13 cellular contexts compared by ENCODE assay signal in genomic region chr3:61157414-61157813, GRCh38.
A peak's percentile ranks its signal among the peaks of the same experiment; 100 is the strongest.
DNase-seq lines count a peak whose midpoint lies in the region; ATAC-seq and TF ChIP-seq lines count a peak whose summit lies in the region.
"Had no signal": no experiment of that assay in that cellular context is flagged by ENCODE, and none has a peak within 500 bp of the region (broad histone marks: within the 10 kb centered on the region; RNA-seq: fewer than 3 reads in every experiment).

No MANE protein-coding gene starts in this region.

- no peak overlapping the region for H3K4me2 ChIP-seq in osteoblast (ENCODE audit: insufficient read depth, low read length)

- H3K9me3 ChIP-seq in osteoblast (ENCODE audit: low read depth, low read length) = no peaks in the 10 kb centered on the region
- H3K9me3 ChIP-seq: SJSA1 had no signal

- ATAC-seq in GM18858 (IDR thresholded peaks at IDR 0.05; ENCODE audit: unreplicated experiment) = peak; percentile 92
- peak; percentile 76 for ATAC-seq in GM21423 (IDR thresholded peaks at IDR 0.05; ENCODE audit: unreplicated experiment)
- ATAC-seq in HG02938 (IDR thresholded peaks at IDR 0.05; ENCODE audit: unreplicated experiment) = peak; percentile 89
- ATAC-seq in HG03565 (IDR thresholded peaks at IDR 0.05; ENCODE audit: unreplicated experiment) = peak; percentile 68

- DNase-seq in osteoblast (ENCODE audit: insufficient read length, low spot score, missing footprints) = no peak
- no peak for DNase-seq in caudate nucleus (lab: John Stamatoyannopoulos, UW)
- no peak for DNase-seq in SW480 (ENCODE audit: low spot score)
- DNase-seq in retina = no peak
- DNase-seq: activated CD8-positive, alpha-beta memory T cell treated with anti-CD3 and anti-CD28 coated beads for 24 hours; activated naive CD4-positive, alpha-beta T cell treated with Interleukin-2 at 50 U/mL for 16 hours; DMS79 treated with DMSO at 0.1 percent for 48 hours; mesenchymal stem cell had no signal

- no peaks in the 10 kb centered on the region for H3K27me3 ChIP-seq in osteoblast (ENCODE audit: insufficient read depth, low read length)
- H3K27me3 ChIP-seq: SJSA1 had no signal

- no peaks in the 10 kb centered on the region for H3K79me2 ChIP-seq in osteoblast (ENCODE audit: insufficient read depth, low read length)

- H3K27ac ChIP-seq in osteoblast (ENCODE audit: low read depth, low read length) = no peak overlapping the region
- H3K27ac ChIP-seq in caudate nucleus (ENCODE audit: low read depth, low read length) = no peak overlapping the region
- H3K27ac ChIP-seq: SJSA1 had no signal

- no peak for TF ChIP-seq CTCF in osteoblast (IDR thresholded peaks at IDR 0.05; ENCODE audit: extremely low read depth, low read depth, low read length)

- H2AFZ ChIP-seq in osteoblast (ENCODE audit: low read length) = no peak overlapping the region

- no peaks in the 10 kb centered on the region for H3K4me1 ChIP-seq in osteoblast (ENCODE audit: insufficient read depth, low read length)
- H3K4me1 ChIP-seq: SJSA1 had no signal

- H3K36me3 ChIP-seq in osteoblast (ENCODE audit: insufficient read depth, low read length) = no peaks in the 10 kb centered on the region
- H3K36me3 ChIP-seq: SJSA1 had no signal

- H3K4me3 ChIP-seq in osteoblast (ENCODE audit: insufficient read depth, low read length) = no peak overlapping the region
- H3K4me3 ChIP-seq: SJSA1 had no signal

- no peaks in the 10 kb centered on the region for H4K20me1 ChIP-seq in osteoblast (ENCODE audit: insufficient read depth, low read length)
